10 cellular contexts compared by ENCODE assay signal in genomic region chr20:33298391-33298790, GRCh38. TPM values are rescaled to one million over a fixed set of nuclear protein-coding genes. Genes with fewer than 3 reads are reported as not detected.
"Had no signal": no experiment of that assay in that cellular context is flagged by ENCODE, and none has a peak within 500 bp of the region (broad histone marks: within the 10 kb centered on the region; RNA-seq: fewer than 3 reads in every experiment).

No MANE protein-coding gene starts in this region.

- H3K27ac ChIP-seq: neutrophil, transverse colon had no signal

- H3K4me3 ChIP-seq: mucosa of descending colon, smooth muscle cell, transverse colon had no signal

- H3K9me3 ChIP-seq: mucosa of descending colon, neutrophil, transverse colon had no signal

- H3K27me3 ChIP-seq: neutrophil had no signal

- H3K36me3 ChIP-seq: neutrophil, transverse colon had no signal

RNA-seq across cellular contexts. Expression of gene BPIFB1, which starts 15.4 kb away (rescaled TPM):
- total RNA-seq: activated naive CD8-positive, alpha-beta T cell treated with anti-CD3 and anti-CD28 coated beads for 36 hours; dermis blood vessel endothelial cell; left cardiac atrium; lung microvascular endothelial cell; mucosa of descending colon; naive thymus-derived CD8-positive, alpha-beta T cell; smooth muscle cell; subcutaneous adipose tissue; transverse colon had no signal
- polyA plus RNA-seq: naive thymus-derived CD8-positive, alpha-beta T cell; smooth muscle cell had no signal
